ENCODE assay signal across 22 cellular contexts in the genomic region with DNA sequence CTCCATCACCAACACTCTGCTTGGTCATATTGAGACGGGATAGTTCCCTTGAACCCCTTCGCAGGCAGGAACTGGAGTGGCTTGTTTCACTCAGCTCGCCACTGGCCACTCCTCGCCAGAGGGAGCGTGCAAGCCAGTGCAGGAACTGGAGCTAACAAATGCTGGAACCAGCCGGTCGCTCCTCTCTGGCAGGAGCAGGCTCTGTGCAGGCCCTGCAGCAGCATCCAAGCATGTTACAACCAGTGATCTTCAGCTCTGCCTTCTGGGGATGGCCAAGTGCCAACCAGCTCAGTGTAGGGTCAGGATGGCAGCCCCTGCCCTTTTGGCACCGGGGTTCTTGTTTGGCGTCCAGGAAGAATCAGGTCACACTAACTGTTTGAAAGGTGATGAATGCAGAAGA.
"Had no signal": no experiment of that assay in that cellular context is flagged by ENCODE, and none has a peak within 500 bp of the region (broad histone marks: within the 10 kb centered on the region; RNA-seq: fewer than 3 reads in every experiment).

No MANE protein-coding gene starts in this region.

- H3K4me3 Mint-ChIP-seq: activated naive CD8-positive, alpha-beta T cell; activated T-cell treated with anti-CD3 and anti-CD28 coated beads, Interleukin-2, amount 50 U/mL, for 4 hours; effector memory CD8-positive, alpha-beta T cell; nephron progenitor cell; WTC11 had no signal

- H3K9me3 Mint-ChIP-seq: activated T-cell treated with anti-CD3 and anti-CD28 coated beads, Interleukin-2, amount 50 U/mL, for 4 hours; activated T-helper 2 cell treated with anti-CD3 and anti-CD28 coated beads, Interferon-gamma antibody, Interleukin-2, Interleukin-4, amounts not matched to agents 10 μg/mL and 5 μg/mL and 100 μg/mL, durations not matched to agents 14 hours and 24 hours and 36 hours; nephron progenitor cell had no signal

- H3K9ac ChIP-seq: parathyroid adenoma had no signal

- H3K27ac ChIP-seq: adrenal gland, colonic mucosa, dorsolateral prefrontal cortex, esophagus squamous epithelium, parathyroid adenoma, sigmoid colon had no signal

- H3K36me3 ChIP-seq: adrenal gland, colonic mucosa, esophagus squamous epithelium, sigmoid colon had no signal

- H3K4me1 ChIP-seq: adrenal gland, colonic mucosa, parathyroid adenoma, sigmoid colon had no signal

- H3K36me3 Mint-ChIP-seq: activated naive CD8-positive, alpha-beta T cell; WTC11 had no signal

- H3K4me3 ChIP-seq: adrenal gland, colonic mucosa, dorsolateral prefrontal cortex, esophagus squamous epithelium, mucosa of descending colon, sigmoid colon, smooth muscle cell had no signal

- H3K9me3 ChIP-seq: adrenal gland, colonic mucosa, esophagus squamous epithelium, mucosa of descending colon, sigmoid colon had no signal

- DNase-seq: activated CD4-positive, alpha-beta T cell treated with anti-CD3 and anti-CD28 coated beads, Interleukin-2, amount 50 U/mL, for 4 hours; activated CD8-positive, alpha-beta memory T cell treated with anti-CD3 and anti-CD28 coated beads for 24 hours; activated CD8-positive, alpha-beta memory T cell treated with anti-CD3 and anti-CD28 coated beads, Interleukin-2, amount 50 U/mL, for 48 hours; activated naive CD4-positive, alpha-beta T cell; activated T-cell treated with anti-CD3 and anti-CD28 coated beads, Interleukin-2, amount 50 U/mL, for 4 hours; adrenal gland; colonic mucosa; dorsolateral prefrontal cortex; effector memory CD8-positive, alpha-beta T cell; esophagus squamous epithelium; mesendoderm; mucosa of descending colon; nephron progenitor cell; sigmoid colon; stimulated activated CD4-positive, alpha-beta T cell treated with anti-CD3 and anti-CD28 coated beads, Interleukin-2, amount 100 ng/mL, for 48 hours; stimulated activated naive CD4-positive, alpha-beta T cell; T1000 had no signal

- H3K27ac Mint-ChIP-seq: activated naive CD8-positive, alpha-beta T cell; activated T-helper 2 cell treated with anti-CD3 and anti-CD28 coated beads, Interferon-gamma antibody, Interleukin-2, Interleukin-4, amounts not matched to agents 10 μg/mL and 5 μg/mL and 100 μg/mL, durations not matched to agents 14 hours and 24 hours and 36 hours; effector memory CD8-positive, alpha-beta T cell; nephron progenitor cell; WTC11 had no signal

- ATAC-seq: activated T-cell treated with anti-CD3 and anti-CD28 coated beads, Interleukin-2, amount 50 U/mL, for 4 hours; effector memory CD8-positive, alpha-beta T cell; mucosa of descending colon; WTC11 had no signal

- H3K27me3 ChIP-seq: adrenal gland, colonic mucosa, dorsolateral prefrontal cortex, esophagus squamous epithelium, sigmoid colon had no signal
